In genomic region chr3:117010316-117010715, GRCh38 we compare ENCODE assay signal across 31 cellular contexts.
"Had no signal": no experiment of that assay in that cellular context is flagged by ENCODE, and none has a peak within 500 bp of the region (broad histone marks: within the 10 kb centered on the region; RNA-seq: fewer than 3 reads in every experiment).

No MANE protein-coding gene starts in this region.

- H2AFZ ChIP-seq: neural progenitor cell, parathyroid adenoma had no signal

- H3K9me3 Mint-ChIP-seq: mesothelial cell of epicardium; nephron progenitor cell; neural progenitor cell; stimulated activated memory B cell treated with anti-CD40 and anti-IgM and Interleukin-4, amounts not matched to agents 10 μg/mL and 1 μg/mL and 100 μg/mL, for 72 hours had no signal

- H3K36me3 ChIP-seq: left lung, lower lobe of right lung, neural progenitor cell, neutrophil, right atrium auricular region, right lobe of liver, tibial nerve, vagina had no signal

- H3K27ac ChIP-seq: left lung, lower lobe of right lung, neural progenitor cell, neutrophil, parathyroid adenoma, right atrium auricular region, right lobe of liver, tibial nerve, vagina had no signal

- H3K27me3 Mint-ChIP-seq: naive B cell; progenitor cell of endocrine pancreas; stimulated activated memory B cell treated with anti-CD40 and anti-IgM and Interleukin-4, amounts not matched to agents 10 μg/mL and 1 μg/mL and 100 μg/mL, for 72 hours; stimulated activated naive CD8-positive, alpha-beta T cell treated with anti-CD3 and anti-CD28 coated beads, Interleukin-15, amount 100 ng/mL, for 72 hours; type B pancreatic cell had no signal

- H3K4me3 Mint-ChIP-seq: immature natural killer cell; mesothelial cell of epicardium; naive B cell; natural killer cell; nephron progenitor cell; neural progenitor cell; stimulated activated memory B cell treated with anti-CD40 and anti-IgM and Interleukin-4, amounts not matched to agents 10 μg/mL and 1 μg/mL and 100 μg/mL, for 72 hours; stimulated activated naive CD8-positive, alpha-beta T cell treated with anti-CD3 and anti-CD28 coated beads, Interleukin-15, amount 100 ng/mL, for 72 hours; type B pancreatic cell had no signal

- H3K4me1 ChIP-seq: left lung, lower lobe of right lung, neural progenitor cell, parathyroid adenoma, right atrium auricular region, right lobe of liver, tibial nerve, vagina had no signal

- H3K27me3 ChIP-seq: left lung, neural progenitor cell, neutrophil, right atrium auricular region, right lobe of liver, tibial nerve, vagina had no signal

- H3K9me3 ChIP-seq: left lung, lower lobe of right lung, neutrophil, right atrium auricular region, right lobe of liver, tibial nerve, vagina had no signal

- H3K79me2 ChIP-seq: parathyroid adenoma had no signal

- DNase-seq: hypothalamus; immature natural killer cell; kidney; left colon; left lung; lower lobe of right lung; mammary epithelial cell; mesendoderm; naive B cell; natural killer cell; nephron progenitor cell; occipital lobe; right lobe of liver; stimulated activated CD4-positive, alpha-beta T cell treated with anti-CD3 and anti-CD28 coated beads, Interleukin-1b, Interleukin-23, amount 100 ng/mL, for 48 hours; stimulated activated CD4-positive, alpha-beta T cell treated with anti-CD3 and anti-CD28 coated beads, Interleukin-2, amount 100 ng/mL, for 48 hours; stimulated activated CD4-positive, alpha-beta T cell treated with anti-CD3 and anti-CD28 coated beads, Interleukin-4, amount 100 ng/mL, for 4 hours; stimulated activated CD8-positive, alpha-beta memory T cell treated with anti-CD3 and anti-CD28 coated beads, Interleukin-4, amount 100 ng/mL, for 48 hours; stimulated activated naive CD4-positive, alpha-beta T cell treated with Interleukin-2 at 50 U/mL for 16 hours; stimulated activated naive CD8-positive, alpha-beta T cell treated with anti-CD3 and anti-CD28 coated beads, Interleukin-15, amount 100 ng/mL, for 72 hours had no signal

- ATAC-seq: left colon; left lung; lower lobe of right lung; natural killer cell; right lobe of liver; stimulated activated memory B cell treated with anti-CD40 and anti-IgM and Interleukin-4, amounts not matched to agents 10 μg/mL and 1 μg/mL and 100 μg/mL, for 72 hours; stimulated activated naive CD8-positive, alpha-beta T cell treated with anti-CD3 and anti-CD28 coated beads, Interleukin-15, amount 100 ng/mL, for 72 hours had no signal

- H3K4me2 ChIP-seq: neural progenitor cell, smooth muscle cell had no signal

- H3K4me1 Mint-ChIP-seq: natural killer cell; nephron progenitor cell; neural progenitor cell; stimulated activated naive CD8-positive, alpha-beta T cell treated with anti-CD3 and anti-CD28 coated beads, Interleukin-15, amount 100 ng/mL, for 72 hours had no signal

- H3K9ac ChIP-seq: neural progenitor cell, parathyroid adenoma had no signal

- H3K4me3 ChIP-seq: left lung, lower lobe of right lung, neural progenitor cell, right atrium auricular region, right lobe of liver, smooth muscle cell, tibial nerve, vagina had no signal

- H3K36me3 Mint-ChIP-seq: immature natural killer cell; mesothelial cell of epicardium; naive B cell; natural killer cell; neural progenitor cell; stimulated activated memory B cell treated with anti-CD40 and anti-IgM and Interleukin-4, amounts not matched to agents 10 μg/mL and 1 μg/mL and 100 μg/mL, for 72 hours; type B pancreatic cell had no signal

- FAIRE-seq: islet of Langerhans, kidney had no signal

- H3K27ac Mint-ChIP-seq: immature natural killer cell; mesothelial cell of epicardium; naive B cell; natural killer cell; nephron progenitor cell; neural progenitor cell; progenitor cell of endocrine pancreas; stimulated activated memory B cell treated with anti-CD40 and anti-IgM and Interleukin-4, amounts not matched to agents 10 μg/mL and 1 μg/mL and 100 μg/mL, for 72 hours; stimulated activated naive CD8-positive, alpha-beta T cell treated with anti-CD3 and anti-CD28 coated beads, Interleukin-15, amount 100 ng/mL, for 72 hours; type B pancreatic cell had no signal
